17 cellular contexts compared by ENCODE assay signal in the genomic region with DNA sequence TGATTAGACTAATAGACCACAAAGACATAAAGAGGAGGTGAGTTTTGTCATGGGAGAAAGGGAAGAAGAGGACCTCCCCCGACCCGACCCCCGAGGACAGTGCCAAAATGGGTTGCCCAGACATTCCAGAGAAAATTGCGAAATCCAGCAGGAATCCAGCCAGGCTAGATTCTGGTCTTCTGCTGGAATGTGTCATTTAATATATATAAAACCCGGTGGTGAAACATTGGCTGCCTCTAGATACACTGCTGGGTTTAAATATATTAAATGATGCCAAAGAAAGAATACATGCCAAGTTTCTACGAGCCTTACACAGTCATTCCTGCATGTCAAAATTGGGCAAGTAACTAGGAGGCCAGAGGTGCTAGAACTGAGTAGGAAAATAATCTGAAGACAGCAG. TPM values are rescaled to one million over a fixed set of nuclear protein-coding genes. Genes with fewer than 3 reads are reported as not detected.
DNase-seq lines count a peak whose midpoint lies in the region; ATAC-seq, FAIRE-seq and TF ChIP-seq lines count a peak whose summit lies in the region.
"Had no signal": no experiment of that assay in that cellular context is flagged by ENCODE, and none has a peak within 500 bp of the region (broad histone marks: within the 10 kb centered on the region; RNA-seq: fewer than 3 reads in every experiment).

No MANE protein-coding gene starts in this region.

- H3K9me3 ChIP-seq in HepG2 (ENCODE audit: low read length) (no peaks in the 10 kb centered on the region), right lobe of liver (no peaks in the 10 kb centered on the region), astrocyte (ENCODE audit: insufficient read depth, low read depth, low read length) (no peaks in the 10 kb centered on the region), hepatocyte (ENCODE audit: low read depth) (no peaks in the 10 kb centered on the region)
- H3K9me3 ChIP-seq: heart right ventricle, thoracic aorta had no signal

- TF ChIP-seq CTCF in HepG2 (CRISPR knock-in tag; IDR thresholded peaks at IDR 0.05) (no peak), right lobe of liver (IDR thresholded peaks at IDR 0.05) (no peak), astrocyte (IDR thresholded peaks at IDR 0.05; ENCODE audit: insufficient read depth, low read depth, low read length) (no peak), hepatocyte (IDR thresholded peaks at IDR 0.05; ENCODE audit: poor library complexity) (no peak), progenitor cell of endocrine pancreas (IDR thresholded peaks at IDR 0.05; ENCODE audit: unreplicated experiment) (no peak)

- H3K4me2 ChIP-seq in HepG2 (ENCODE audit: low read depth, low read length) (no peak overlapping the region), astrocyte (ENCODE audit: low read length) (no peak overlapping the region), hepatocyte (peak overlapping the region; percentile 19)

- H3K79me2 ChIP-seq in HepG2 (ENCODE audit: insufficient read depth, low read length): no peaks in the 10 kb centered on the region
- H3K79me2 ChIP-seq in astrocyte (ENCODE audit: insufficient read depth, low read length): no peaks in the 10 kb centered on the region
- no peaks in the 10 kb centered on the region for H3K79me2 ChIP-seq in hepatocyte

- H3K27me3 ChIP-seq in HepG2 (ENCODE audit: control insufficient read depth in 1 of 2, insufficient read depth in 2 of 2, low read length in 2 of 2) (peaks cover 2 to 34% of the 10 kb centered on the region in 2 experiments), right lobe of liver (no peaks in the 10 kb centered on the region), astrocyte (ENCODE audit: insufficient read depth, low read length) (peaks cover 2% of the 10 kb centered on the region), hepatocyte (no peaks in the 10 kb centered on the region)

- FAIRE-seq in HepG2 (lab: Jason Lieb, UNC) (no peak), astrocyte (lab: Jason Lieb, UNC) (no peak)

- H3K4me3 Mint-ChIP-seq in astrocyte (ENCODE audit: unreplicated experiment) (peak overlapping the region; percentile 60), progenitor cell of endocrine pancreas (ENCODE audit: low read depth) (no peak overlapping the region)
- H3K4me3 Mint-ChIP-seq: activated CD8-positive, alpha-beta T cell treated with anti-CD3 and anti-CD28 coated beads for 36 hours; T-helper 17 cell had no signal

- H3K4me1 Mint-ChIP-seq in astrocyte (ENCODE audit: low read depth, unreplicated experiment) (peaks cover 10% of the 10 kb centered on the region), progenitor cell of endocrine pancreas (ENCODE audit: low read depth) (no peaks in the 10 kb centered on the region)

- TF ChIP-seq POLR2A in HepG2 (IDR thresholded peaks at IDR 0.05; ENCODE audit: insufficient read depth in 1 of 2, low read depth in 2 of 2, low read length in 2 of 2): no peak
- TF ChIP-seq POLR2A in right lobe of liver (IDR thresholded peaks at IDR 0.05): no peak

- DNase-seq in HepG2 (ENCODE audit: low spot score) (no peak), right lobe of liver (no peak), astrocyte (ENCODE audit: low read depth) (peak; percentile 42), hepatocyte (ENCODE audit: low spot score) (no peak), DMS153 (lab: John Stamatoyannopoulos, UW) (no peak), progenitor cell of endocrine pancreas (ENCODE audit: low spot score, unreplicated experiment) (no peak), NOMO-1 treated with dmso at 0.1 percent for 144 hours (lab: John Stamatoyannopoulos, UW; ENCODE audit: unreplicated experiment) (no peak)
- DNase-seq: activated CD8-positive, alpha-beta T cell treated with anti-CD3 and anti-CD28 coated beads for 36 hours; activated naive CD4-positive, alpha-beta T cell; dermis blood vessel endothelial cell; heart right ventricle; midbrain; NCI-H2029 treated with DMSO at 0.1 percent for 48 hours; retina; T-helper 17 cell had no signal

- intact Hi-C loops in HepG2 (cut with micrococcal nuclease; ENCODE audit: unreplicated experiment): no loop called here
- intact Hi-C loops in right lobe of liver (cut with DNase I): loop anchor here in 1 of 2 donors (10.0 kb wide), 1 partner anchor 160 kb away; no protein-coding TSS in a partner anchor

- H3K27me3 Mint-ChIP-seq in astrocyte (ENCODE audit: low read depth, unreplicated experiment): peaks cover 1% of the 10 kb centered on the region
- peaks cover 9% of the 10 kb centered on the region for H3K27me3 Mint-ChIP-seq in progenitor cell of endocrine pancreas
- H3K27me3 Mint-ChIP-seq: activated CD8-positive, alpha-beta T cell treated with anti-CD3 and anti-CD28 coated beads for 36 hours had no signal

- H3K4me3 ChIP-seq in HepG2 (replicated peaks in 1 of 3; ENCODE audit: insufficient read depth in 1 of 3, low read depth in 2 of 3, low read length in 3 of 3) (no peak overlapping the region), right lobe of liver (no peak overlapping the region), astrocyte (ENCODE audit: insufficient read depth, low read depth, low read length) (no peak overlapping the region), hepatocyte (no peak overlapping the region)
- H3K4me3 ChIP-seq: heart right ventricle, thoracic aorta had no signal

- no peaks in the 10 kb centered on the region for H4K20me1 ChIP-seq in HepG2 (ENCODE audit: insufficient read depth, low read length)
- H4K20me1 ChIP-seq in astrocyte (ENCODE audit: insufficient read depth, low read length): no peaks in the 10 kb centered on the region
- H4K20me1 ChIP-seq in hepatocyte (ENCODE audit: insufficient read depth, poor library complexity, severe bottlenecking): no peaks in the 10 kb centered on the region

- H3K27ac Mint-ChIP-seq in astrocyte (ENCODE audit: unreplicated experiment) (no peak overlapping the region), progenitor cell of endocrine pancreas (no peak overlapping the region)
- H3K27ac Mint-ChIP-seq: activated CD8-positive, alpha-beta T cell treated with anti-CD3 and anti-CD28 coated beads for 36 hours; T-helper 17 cell had no signal

- no peak overlapping the region for H3K9ac ChIP-seq in HepG2 (ENCODE audit: insufficient read depth, low read depth, low read length)
- H3K9ac ChIP-seq in astrocyte (ENCODE audit: low read length): no peak overlapping the region

- no peak for TF ChIP-seq EP300 in HepG2 (IDR thresholded peaks at IDR 0.05; ENCODE audit: low read depth in 2 of 2, low read length in 2 of 2)
- TF ChIP-seq EP300 in HepG2 (CRISPR knock-in tag; IDR thresholded peaks at IDR 0.05; ENCODE audit: borderline replicate concordance): no peak

- H3K36me3 ChIP-seq in HepG2 (replicated peaks in 1 of 2; ENCODE audit: control insufficient read depth in 1 of 2, insufficient read depth in 2 of 2, low read length in 2 of 2) (no peaks in the 10 kb centered on the region), right lobe of liver (no peaks in the 10 kb centered on the region), astrocyte (ENCODE audit: insufficient read depth, low read length) (no peaks in the 10 kb centered on the region), hepatocyte (replicated peaks; ENCODE audit: insufficient read depth, low read depth) (no peaks in the 10 kb centered on the region)
- H3K36me3 ChIP-seq: heart right ventricle, thoracic aorta had no signal

- POLR2A ChIA-PET in HepG2 (lab: Yijun Ruan, JAX): no interaction called here

- in situ Hi-C loops in HepG2 (cut with HindIII; ENCODE audit: extremely low pct_ligation_motif_present, low pct_unique_long_range_greater_than_20kb): no loop called here

- TF ChIP-seq RAD21 in HepG2 (CRISPR knock-in tag; IDR thresholded peaks at IDR 0.05): no peak

- no peak overlapping the region for H3K27ac ChIP-seq in HepG2 (ENCODE audit: extremely low read length, insufficient read depth, low read length)
- H3K27ac ChIP-seq in right lobe of liver: no peak overlapping the region
- H3K27ac ChIP-seq in astrocyte (ENCODE audit: low read depth, low read length): no peak overlapping the region
- peak overlapping the region; percentile 2 for H3K27ac ChIP-seq in hepatocyte
- H3K27ac ChIP-seq: heart right ventricle, thoracic aorta had no signal

- no peak for ATAC-seq in HepG2
- ATAC-seq in right lobe of liver: no peak
- ATAC-seq in GM18519 (IDR thresholded peaks at IDR 0.05; ENCODE audit: low FRiP score, unreplicated experiment): no peak
- ATAC-seq: activated CD8-positive, alpha-beta T cell treated with anti-CD3 and anti-CD28 coated beads for 36 hours; T-helper 17 cell had no signal

- BruUV-seq in HepG2 (replicated peaks; lab: Mats Ljungman, UMichigan): no TSS peak

- no peaks in the 10 kb centered on the region for H3K4me1 ChIP-seq in HepG2 (ENCODE audit: insufficient read depth, low read length)
- H3K4me1 ChIP-seq in right lobe of liver: no peaks in the 10 kb centered on the region
- peaks cover 3% of the 10 kb centered on the region for H3K4me1 ChIP-seq in astrocyte (ENCODE audit: insufficient read depth, low read length)
- H3K4me1 ChIP-seq in hepatocyte (ENCODE audit: insufficient read depth): peaks cover 12% of the 10 kb centered on the region

- WGBS in HepG2 (ENCODE audit: low lambda C conversion rate): 2% methylated on average over 6 of the region's 6 CpGs
- WGBS in right lobe of liver (ENCODE audit: insufficient coverage, low coverage, low lambda C conversion rate, missing lambda C conversion rate): 31% methylated on average over 6 of the region's 6 CpGs
- 30% methylated on average over 6 of the region's 6 CpGs for WGBS in hepatocyte (ENCODE audit: low lambda C conversion rate, missing lambda C conversion rate)

- H2AFZ ChIP-seq in HepG2 (ENCODE audit: low read length): no peak overlapping the region
- H2AFZ ChIP-seq in astrocyte (ENCODE audit: low read depth, low read length): no peak overlapping the region
- no peak overlapping the region for H2AFZ ChIP-seq in hepatocyte

- H3K36me3 Mint-ChIP-seq in astrocyte (ENCODE audit: low read depth, unreplicated experiment): no peaks in the 10 kb centered on the region
- no peaks in the 10 kb centered on the region for H3K36me3 Mint-ChIP-seq in progenitor cell of endocrine pancreas (ENCODE audit: insufficient read depth)

- H3K9me3 Mint-ChIP-seq in astrocyte (ENCODE audit: unreplicated experiment) (no peaks in the 10 kb centered on the region), progenitor cell of endocrine pancreas (ENCODE audit: low read depth) (no peaks in the 10 kb centered on the region)
- H3K9me3 Mint-ChIP-seq: activated CD8-positive, alpha-beta T cell treated with anti-CD3 and anti-CD28 coated beads for 36 hours had no signal

- no peaks in the 10 kb centered on the region for H3K9me2 ChIP-seq in hepatocyte (replicated peaks; ENCODE audit: insufficient read depth)

- CTCF ChIA-PET in HepG2 (lab: Yijun Ruan, JAX; ENCODE audit: low intra/inter-chr PET ratio, low total read pairs): no interaction called here

RNA-seq across cellular contexts. Expression of gene SPESP1, which starts 45.3 kb away (rescaled TPM):
- not detected in 2 replicates for total RNA-seq in HepG2 (2016; rRNA removed; fragmentation: Illumina TruSeq; extraction: Trizol)
- not detected in 2 replicates for total RNA-seq in HepG2 (2016; cell fraction: cytosol; rRNA removed; fragmentation: Illumina TruSeq; extraction: Trizol; ENCODE audit: low read depth)
- not detected in 2 replicates for total RNA-seq in HepG2 (2016; cell fraction: insoluble cytoplasmic fraction; rRNA removed; fragmentation: Illumina TruSeq; extraction: Trizol)
- total RNA-seq in HepG2 (2016; cell fraction: membrane; rRNA removed; fragmentation: Illumina TruSeq; extraction: Trizol): not detected in 2 replicates
- not detected in 2 replicates for total RNA-seq in HepG2 (2016; cell fraction: nucleus; rRNA removed; fragmentation: Illumina TruSeq; extraction: Trizol)
- polyA plus RNA-seq in HepG2 (2011; rRNA removed): not detected in 2 replicates
- polyA plus RNA-seq in HepG2 (2011; cell fraction: cytosol; rRNA removed): not detected in 2 replicates
- polyA plus RNA-seq in HepG2 (2011; cell fraction: nucleus; rRNA removed): not detected in 2 replicates
- not detected in 2 replicates for polyA plus RNA-seq in HepG2 (2012)
- not detected in 2 replicates for polyA plus RNA-seq in HepG2 (2016; cell fraction: cytosol; fragmentation: Illumina TruSeq; extraction: Trizol; ENCODE audit: low read depth)
- polyA plus RNA-seq in HepG2 (2016; cell fraction: insoluble cytoplasmic fraction; fragmentation: Illumina TruSeq; extraction: Trizol; ENCODE audit: low read depth): not detected in 2 replicates
- not detected in 2 replicates for polyA plus RNA-seq in HepG2 (2016; cell fraction: membrane; fragmentation: Illumina TruSeq; extraction: Trizol; ENCODE audit: low read depth)
- not detected in 2 replicates for polyA plus RNA-seq in HepG2 (2016; cell fraction: nucleus; fragmentation: Illumina TruSeq; extraction: Trizol; ENCODE audit: insufficient read depth, low read depth)
- polyA minus RNA-seq in HepG2 (2011; rRNA and poly(A)+ RNA removed; ENCODE audit: low replicate concordance): not detected in 2 replicates
- polyA minus RNA-seq in HepG2 (2011; cell fraction: cytosol; rRNA and poly(A)+ RNA removed): not detected in 2 replicates
- not detected in 2 replicates for polyA minus RNA-seq in HepG2 (2011; cell fraction: nucleus; rRNA and poly(A)+ RNA removed)
- 1 to 10 TPM in 4 of 6 experiments, under 1 TPM in 2; 0.26 to 2.8 (median 1.4) TPM for total RNA-seq in right lobe of liver
- total RNA-seq in astrocyte: not detected in 2 replicates
- total RNA-seq in hepatocyte: not detected in 2 replicates
- not detected in 2 replicates for polyA plus RNA-seq in hepatocyte
- not detected in 2 replicates for total RNA-seq in progenitor cell of endocrine pancreas
- total RNA-seq: T-helper 17 cell had no signal
